In genomic region chr7:816751-817671, GRCh38 we compare ENCODE assay signal across 1 cellular context.
A peak's percentile ranks its signal among the peaks of the same experiment; 100 is the strongest.
TF ChIP-seq lines count a peak whose summit lies in the region.

No MANE protein-coding gene starts in this region.

TF ChIP-seq in GM12878, 131 proteins besides CTCF, POLR2A, EP300 and RAD21 (continued from another document):
- TF ChIP-seq SREBF1 (IDR thresholded peaks at IDR 0.05; ENCODE audit: low read length) (no peak), YY1 (IDR thresholded peaks at IDR 0.05; ENCODE audit: low read depth, low read length) (no peak), TCF12 (IDR thresholded peaks at IDR 0.05; ENCODE audit: low read depth, low read length) (0 out of 2 replicates have a peak, but pooled peaks have one; percentile 6), CREB1 (IDR thresholded peaks at IDR 0.05; ENCODE audit: low read depth) (0 out of 2 replicates have a peak, but pooled peaks have one; percentile 30), POLR2AphosphoS5 (IDR thresholded peaks at IDR 0.05; ENCODE audit: low read length) (peak; percentile 34; the same call in 1 of the 2 replicates), EGR1 (IDR thresholded peaks at IDR 0.05; ENCODE audit: borderline replicate concordance in 1 of 2, low read depth in 2 of 2, low read length in 2 of 2) (peak in 1 of 2 experiments; percentile 73; a peak in 1 of 3 replicates), ATF3 (IDR thresholded peaks at IDR 0.05; ENCODE audit: borderline replicate concordance, extremely low read depth, low read depth, low read length) (no peak), RELB (IDR thresholded peaks at IDR 0.05; ENCODE audit: low read depth) (0 out of 2 replicates have a peak, but pooled peaks have one; percentile 23), GATAD2B (conservative IDR thresholded peaks at IDR 0.05; ENCODE audit: low read depth) (peak; percentile 48; the same call in 1 of the 2 replicates), EED (IDR thresholded peaks at IDR 0.05; ENCODE audit: low read depth) (peak; percentile 51; the same call in 1 of the 2 replicates), MTA2 (IDR thresholded peaks at IDR 0.05; ENCODE audit: low read depth) (peak; percentile 19; the same call in 1 of the 2 replicates), CREM (IDR thresholded peaks at IDR 0.05; ENCODE audit: low read depth) (peak; percentile 49; the same call in 1 of the 2 replicates)
- TF ChIP-seq, protein P1, sequence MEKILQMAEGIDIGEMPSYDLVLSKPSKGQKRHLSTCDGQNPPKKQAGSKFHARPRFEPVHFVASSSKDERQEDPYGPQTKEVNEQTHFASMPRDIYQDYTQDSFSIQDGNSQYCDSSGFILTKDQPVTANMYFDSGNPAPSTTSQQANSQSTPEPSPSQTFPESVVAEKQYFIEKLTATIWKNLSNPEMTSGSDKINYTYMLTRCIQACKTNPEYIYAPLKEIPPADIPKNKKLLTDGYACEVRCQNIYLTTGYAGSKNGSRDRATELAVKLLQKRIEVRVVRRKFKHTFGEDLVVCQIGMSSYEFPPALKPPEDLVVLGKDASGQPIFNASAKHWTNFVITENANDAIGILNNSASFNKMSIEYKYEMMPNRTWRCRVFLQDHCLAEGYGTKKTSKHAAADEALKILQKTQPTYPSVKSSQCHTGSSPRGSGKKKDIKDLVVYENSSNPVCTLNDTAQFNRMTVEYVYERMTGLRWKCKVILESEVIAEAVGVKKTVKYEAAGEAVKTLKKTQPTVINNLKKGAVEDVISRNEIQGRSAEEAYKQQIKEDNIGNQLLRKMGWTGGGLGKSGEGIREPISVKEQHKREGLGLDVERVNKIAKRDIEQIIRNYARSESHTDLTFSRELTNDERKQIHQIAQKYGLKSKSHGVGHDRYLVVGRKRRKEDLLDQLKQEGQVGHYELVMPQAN (conservative IDR thresholded peaks at IDR 0.05): peak; percentile 34; the same call in 1 of the 2 replicates
TF ChIP-seq in GM12878: peak in this region for 16.
